In the genomic region with DNA sequence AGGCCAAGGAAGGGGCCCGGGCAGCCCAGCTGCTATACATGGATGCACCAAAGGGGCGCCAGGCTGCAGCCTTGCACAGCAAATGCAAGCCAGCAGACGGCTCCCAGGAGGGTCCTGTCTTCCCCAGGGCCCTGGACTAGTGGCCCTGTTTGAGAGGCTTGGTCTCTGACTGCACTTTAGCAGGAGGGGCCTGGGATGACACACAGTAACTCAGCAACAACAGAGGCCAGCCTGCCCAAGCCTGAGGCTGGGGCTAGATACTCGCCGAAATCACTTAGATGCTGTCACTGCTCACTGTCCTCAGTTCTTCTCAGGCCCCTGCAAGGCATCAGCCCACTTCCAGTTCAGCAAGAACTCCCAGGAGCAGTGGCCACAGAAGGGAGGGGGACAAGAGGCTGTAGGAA, we compare ENCODE assay signal across 11 cellular contexts.
DNase-seq lines count a peak whose midpoint lies in the region; ATAC-seq, FAIRE-seq and TF ChIP-seq lines count a peak whose summit lies in the region.
"Had no signal": no experiment of that assay in that cellular context is flagged by ENCODE, and none has a peak within 500 bp of the region (broad histone marks: within the 10 kb centered on the region; RNA-seq: fewer than 3 reads in every experiment).

No MANE protein-coding gene starts in this region.

- ATAC-seq in HepG2 (peak; percentile 6), right lobe of liver (no peak)

- TF ChIP-seq RAD21 in HepG2 (CRISPR knock-in tag; IDR thresholded peaks at IDR 0.05), result no peak

- no peak for TF ChIP-seq EP300 in HepG2 (IDR thresholded peaks at IDR 0.05; ENCODE audit: low read depth in 2 of 2, low read length in 2 of 2)
- TF ChIP-seq EP300 in HepG2 (CRISPR knock-in tag; IDR thresholded peaks at IDR 0.05; ENCODE audit: borderline replicate concordance), result no peak

- intact Hi-C loops in HepG2 (cut with micrococcal nuclease; ENCODE audit: unreplicated experiment) (loop anchor here (5.0 kb wide), 2 partner anchors 69 to 81 kb away; a partner anchor contains a TSS), right lobe of liver (cut with DNase I) (no loop called here), kidney (cut with DNase I) (no loop called here), vagina (cut with DNase I) (no loop called here)

- H3K4me1 ChIP-seq in HepG2 (ENCODE audit: insufficient read depth, low read length) (peaks cover 30% of the 10 kb centered on the region), right lobe of liver (peaks cover 0 to 21% (median 0%) of the 10 kb centered on the region in 4 donors), astrocyte (ENCODE audit: insufficient read depth, low read length) (peaks cover 41% of the 10 kb centered on the region), kidney (ENCODE audit: control insufficient read depth in 1 of 2, insufficient read depth in 1 of 2, low read depth in 1 of 2, low read length in 2 of 2) (peaks cover 8 to 14% of the 10 kb centered on the region in 2 donors), vagina (peaks cover 39% of the 10 kb centered on the region)

- H3K36me3 ChIP-seq in HepG2 (replicated peaks in 1 of 2; ENCODE audit: control insufficient read depth in 1 of 2, insufficient read depth in 2 of 2, low read length in 2 of 2) (peaks cover 29 to 66% of the 10 kb centered on the region in 2 experiments), right lobe of liver (peaks cover 0 to 38% (median 6%) of the 10 kb centered on the region in 4 donors), astrocyte (ENCODE audit: insufficient read depth, low read length) (peaks cover 49% of the 10 kb centered on the region), kidney (ENCODE audit: control insufficient read depth in 1 of 2, insufficient read depth in 2 of 2, low read length in 2 of 2) (peaks cover 0 to 8% of the 10 kb centered on the region in 2 donors), vagina (peaks cover 0 to 16% of the 10 kb centered on the region in 2 donors)

- no peak overlapping the region for H3K27ac Mint-ChIP-seq in astrocyte (ENCODE audit: unreplicated experiment)
- H3K27ac Mint-ChIP-seq in activated T-cell treated with anti-CD3 and anti-CD28 coated beads, Interleukin-2, amount 50 U/mL, for 24 hours, result no peak overlapping the region

- H3K4me2 ChIP-seq in HepG2 (ENCODE audit: low read depth, low read length) (no peak overlapping the region), astrocyte (ENCODE audit: low read length) (peak overlapping the region; percentile 61)

- H3K9me3 ChIP-seq in HepG2 (ENCODE audit: low read length) (no peaks in the 10 kb centered on the region), right lobe of liver (no peaks in the 10 kb centered on the region), astrocyte (ENCODE audit: insufficient read depth, low read depth, low read length) (no peaks in the 10 kb centered on the region), kidney (ENCODE audit: control insufficient read depth in 1 of 2, low read length in 2 of 2) (no peaks in the 10 kb centered on the region), vagina (no peaks in the 10 kb centered on the region)

- no peak overlapping the region for H3K4me3 ChIP-seq in HepG2 (replicated peaks in 1 of 3; ENCODE audit: insufficient read depth in 1 of 3, low read depth in 2 of 3, low read length in 3 of 3)
- H3K4me3 ChIP-seq in right lobe of liver, result no peak overlapping the region
- no peak overlapping the region for H3K4me3 ChIP-seq in astrocyte (ENCODE audit: insufficient read depth, low read depth, low read length)
- no peak overlapping the region for H3K4me3 ChIP-seq in kidney (ENCODE audit: low read length in 2 of 2)
- H3K4me3 ChIP-seq in vagina, result no peak overlapping the region

- H2AFZ ChIP-seq in HepG2 (ENCODE audit: low read length) (no peak overlapping the region), astrocyte (ENCODE audit: low read depth, low read length) (no peak overlapping the region)

- no peaks in the 10 kb centered on the region for H3K27me3 Mint-ChIP-seq in astrocyte (ENCODE audit: low read depth, unreplicated experiment)
- no peaks in the 10 kb centered on the region for H3K27me3 Mint-ChIP-seq in activated T-cell treated with anti-CD3 and anti-CD28 coated beads, Interleukin-2, amount 50 U/mL, for 24 hours
- H3K27me3 Mint-ChIP-seq: CD4-positive, alpha-beta memory T cell had no signal

- H4K20me1 ChIP-seq in HepG2 (ENCODE audit: insufficient read depth, low read length), result no peaks in the 10 kb centered on the region
- H4K20me1 ChIP-seq in astrocyte (ENCODE audit: insufficient read depth, low read length), result no peaks in the 10 kb centered on the region

- FAIRE-seq in HepG2 (lab: Jason Lieb, UNC) (no peak), astrocyte (lab: Jason Lieb, UNC) (no peak), kidney (lab: Jason Lieb, UNC) (no peak), urothelium cell line (lab: Jason Lieb, UNC) (no peak)

- H3K9me3 Mint-ChIP-seq in astrocyte (ENCODE audit: unreplicated experiment), result no peaks in the 10 kb centered on the region
- H3K9me3 Mint-ChIP-seq in activated T-cell treated with anti-CD3 and anti-CD28 coated beads, Interleukin-2, amount 50 U/mL, for 24 hours, result no peaks in the 10 kb centered on the region
- H3K9me3 Mint-ChIP-seq: CD4-positive, alpha-beta memory T cell had no signal

- H3K27me3 ChIP-seq in HepG2 (ENCODE audit: control insufficient read depth in 1 of 2, insufficient read depth in 2 of 2, low read length in 2 of 2) (no peaks in the 10 kb centered on the region), right lobe of liver (no peaks in the 10 kb centered on the region), astrocyte (ENCODE audit: insufficient read depth, low read length) (no peaks in the 10 kb centered on the region), vagina (no peaks in the 10 kb centered on the region)

- BruUV-seq in HepG2 (replicated peaks; lab: Mats Ljungman, UMichigan), result no TSS peak

- H3K79me2 ChIP-seq in HepG2 (ENCODE audit: insufficient read depth, low read length), result no peaks in the 10 kb centered on the region
- peaks cover 4% of the 10 kb centered on the region for H3K79me2 ChIP-seq in astrocyte (ENCODE audit: insufficient read depth, low read length)

- H3K27ac ChIP-seq in HepG2 (ENCODE audit: extremely low read length, insufficient read depth, low read length) (no peak overlapping the region), right lobe of liver (no peak overlapping the region), astrocyte (ENCODE audit: low read depth, low read length) (peak overlapping the region; percentile 85), kidney (ENCODE audit: low read depth in 2 of 2, low read length in 2 of 2) (peak overlapping the region; percentile 74 to 84), vagina (peak overlapping the region; percentile 26)

- no peak overlapping the region for H3K4me3 Mint-ChIP-seq in astrocyte (ENCODE audit: unreplicated experiment)
- no peak overlapping the region for H3K4me3 Mint-ChIP-seq in activated T-cell treated with anti-CD3 and anti-CD28 coated beads, Interleukin-2, amount 50 U/mL, for 24 hours
- H3K4me3 Mint-ChIP-seq: CD4-positive, alpha-beta memory T cell had no signal

- WGBS in HepG2 (ENCODE audit: low lambda C conversion rate), result 84% methylated on average over 3 of the region's 5 CpGs
- no CpG with 5 or more reads among the region's 5 CpGs for WGBS in right lobe of liver (ENCODE audit: insufficient coverage, low coverage, low lambda C conversion rate, missing lambda C conversion rate)

- CTCF ChIA-PET in HepG2 (lab: Yijun Ruan, JAX; ENCODE audit: low intra/inter-chr PET ratio, low total read pairs), result no interaction called here

- TF ChIP-seq CTCF in HepG2 (CRISPR knock-in tag; IDR thresholded peaks at IDR 0.05) (no peak), right lobe of liver (IDR thresholded peaks at IDR 0.05) (no peak), astrocyte (IDR thresholded peaks at IDR 0.05; ENCODE audit: insufficient read depth, low read depth, low read length) (peak; percentile 23), kidney (IDR thresholded peaks at IDR 0.05; ENCODE audit: borderline replicate concordance, extremely low read depth, insufficient read depth) (no peak), vagina (IDR thresholded peaks at IDR 0.05) (no peak)

- DNase-seq in HepG2 (ENCODE audit: low spot score), result no peak
- DNase-seq in right lobe of liver, result no peak
- no peak for DNase-seq in astrocyte (ENCODE audit: low read depth)
- DNase-seq in kidney, result peak; percentile 69
- DNase-seq in vagina (ENCODE audit: extremely low spot score in 2 of 2), result no peak
- no peak for DNase-seq in urothelium cell line (ENCODE audit: low spot score)
- no peak for DNase-seq in activated T-cell treated with anti-CD3 and anti-CD28 coated beads, Interleukin-2, amount 50 U/mL, for 24 hours
- DNase-seq in stimulated activated CD8-positive, alpha-beta memory T cell treated with anti-CD3 and anti-CD28 coated beads, Interleukin-4, amount 100 ng/mL, for 48 hours, result no peak
- DNase-seq: CD4-positive, alpha-beta memory T cell; NCI-H1048; stimulated activated CD4-positive, alpha-beta T cell treated with anti-CD3 and anti-CD28 coated beads, Interleukin-2, amount 100 ng/mL, for 48 hours had no signal

- H3K9ac ChIP-seq in HepG2 (ENCODE audit: insufficient read depth, low read depth, low read length), result no peak overlapping the region
- peak overlapping the region; percentile 68 for H3K9ac ChIP-seq in astrocyte (ENCODE audit: low read length)
- H3K9ac ChIP-seq in kidney (ENCODE audit: low read length in 2 of 2), result peak overlapping the region in 1 of 2 donors; percentile 4

- H3K4me1 Mint-ChIP-seq in astrocyte (ENCODE audit: low read depth, unreplicated experiment), result peaks cover 37% of the 10 kb centered on the region
- no peaks in the 10 kb centered on the region for H3K4me1 Mint-ChIP-seq in activated T-cell treated with anti-CD3 and anti-CD28 coated beads, Interleukin-2, amount 50 U/mL, for 24 hours (ENCODE audit: low read depth)

- in situ Hi-C loops in HepG2 (cut with HindIII; ENCODE audit: extremely low pct_ligation_motif_present, low pct_unique_long_range_greater_than_20kb), result no loop called here

- no peak; a peak in 1 of 4 replicates for TF ChIP-seq POLR2A in HepG2 (IDR thresholded peaks at IDR 0.05; ENCODE audit: insufficient read depth in 1 of 2, low read depth in 2 of 2, low read length in 2 of 2)
- no peak for TF ChIP-seq POLR2A in right lobe of liver (IDR thresholded peaks at IDR 0.05)
- no peak for TF ChIP-seq POLR2A in vagina (IDR thresholded peaks at IDR 0.05)

- peaks cover 54% of the 10 kb centered on the region for H3K36me3 Mint-ChIP-seq in astrocyte (ENCODE audit: low read depth, unreplicated experiment)
- H3K36me3 Mint-ChIP-seq in activated T-cell treated with anti-CD3 and anti-CD28 coated beads, Interleukin-2, amount 50 U/mL, for 24 hours (ENCODE audit: low read depth), result peaks cover 35% of the 10 kb centered on the region

- POLR2A ChIA-PET in HepG2 (lab: Yijun Ruan, JAX), result no interaction called here

Comparison
In these comparisons a context has a peak if more than half of its experiments do, and no peak if none do; other contexts are left out.
1. H3K27ac ChIP-seq: peak in astrocyte (single experiment), kidney (2 of 2) and vagina (single experiment); none in HepG2 (single experiment) and right lobe of liver (0 of 3).